8 cellular contexts compared by ENCODE assay signal in the genomic region with DNA sequence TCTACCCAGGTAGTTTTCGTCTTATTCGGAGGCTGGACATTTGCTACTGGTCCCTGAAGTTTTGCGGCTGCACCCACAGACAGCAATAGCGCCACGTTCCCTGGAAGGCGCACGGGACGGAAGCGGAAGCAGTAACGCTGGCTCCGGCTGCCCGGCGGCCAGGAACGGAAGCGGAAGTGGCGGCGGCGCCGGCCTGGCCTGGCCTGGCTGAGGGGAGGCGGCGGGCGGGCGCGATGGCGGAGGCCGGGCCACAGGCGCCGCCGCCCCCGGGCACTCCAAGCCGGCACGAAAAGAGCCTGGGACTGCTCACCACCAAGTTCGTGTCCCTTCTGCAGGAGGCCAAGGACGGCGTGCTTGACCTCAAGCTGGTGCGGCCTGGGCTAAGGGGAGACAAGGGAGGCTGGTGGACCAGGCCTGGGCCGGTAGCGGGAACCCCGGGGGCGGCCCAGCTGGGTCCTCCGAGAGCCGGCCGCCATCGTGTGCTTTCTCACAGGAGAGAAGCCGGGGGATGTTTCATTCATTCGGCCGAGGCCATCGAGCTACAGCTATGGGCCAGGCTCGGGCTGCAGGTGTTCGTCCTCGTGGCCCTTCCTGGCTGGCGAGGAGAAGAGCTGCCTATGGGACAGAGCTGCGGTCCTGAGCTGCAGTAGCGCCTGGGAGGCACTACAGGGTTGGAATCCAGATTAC. TPM values are rescaled to one million over a fixed set of nuclear protein-coding genes. Genes with fewer than 3 reads are reported as not detected.
A peak's percentile ranks its signal among the peaks of the same experiment; 100 is the strongest.
DNase-seq lines count a peak whose midpoint lies in the region; ATAC-seq and TF ChIP-seq lines count a peak whose summit lies in the region.

A gene with protein sequence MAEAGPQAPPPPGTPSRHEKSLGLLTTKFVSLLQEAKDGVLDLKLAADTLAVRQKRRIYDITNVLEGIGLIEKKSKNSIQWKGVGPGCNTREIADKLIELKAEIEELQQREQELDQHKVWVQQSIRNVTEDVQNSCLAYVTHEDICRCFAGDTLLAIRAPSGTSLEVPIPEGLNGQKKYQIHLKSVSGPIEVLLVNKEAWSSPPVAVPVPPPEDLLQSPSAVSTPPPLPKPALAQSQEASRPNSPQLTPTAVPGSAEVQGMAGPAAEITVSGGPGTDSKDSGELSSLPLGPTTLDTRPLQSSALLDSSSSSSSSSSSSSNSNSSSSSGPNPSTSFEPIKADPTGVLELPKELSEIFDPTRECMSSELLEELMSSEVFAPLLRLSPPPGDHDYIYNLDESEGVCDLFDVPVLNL (plus strand): TSS at position 161 of the 687 bp plus-strand sequence. CDS start 73 bp downstream, at position 234.

- peak within 1 kb of the TSS; percentile 79 for H3K9ac ChIP-seq in muscle layer of colon (ENCODE audit: low read length)

- H2AFZ ChIP-seq in PC-9, result peak within 1 kb of the TSS; percentile 80

- no peaks in the 10 kb centered on the region for H3K9me2 ChIP-seq in PC-9 (ENCODE audit: insufficient read depth)

- CTCF ChIA-PET in PC-9 (lab: Charles Lee), result interaction anchor here (0.6 to 0.7 kb wide), 4 partner anchors 9 to 310 kb away, joined by 3 to 4 read pairs (median 3); no protein-coding TSS in a partner anchor

- peaks cover 9% of the 10 kb centered on the region for H4K20me1 ChIP-seq in PC-9 (ENCODE audit: insufficient read depth)

- no peak for TF ChIP-seq CTCF in PC-9 (conservative IDR thresholded peaks at IDR 0.05)

- POLR2A ChIA-PET in PC-9 (lab: Charles Lee; ENCODE audit: unreplicated experiment), result no interaction called here

- TF ChIP-seq POLR2A in erythroblast (IDR thresholded peaks at IDR 0.05; ENCODE audit: low read length), result peak; percentile 88

- peaks cover 32% of the 10 kb centered on the region for H3K4me1 ChIP-seq in PC-9 (replicated peaks; ENCODE audit: insufficient read depth)
- H3K4me1 ChIP-seq in muscle layer of colon (ENCODE audit: insufficient read depth, low read length), result peaks cover 26% of the 10 kb centered on the region

- intact Hi-C loops in PC-9 (cut with micrococcal nuclease; ENCODE audit: unreplicated experiment), result loop anchor here (10.0 kb wide), 2 partner anchors 203 to 273 kb away; partner anchors contain the start of gene TPPP3

- H3K36me3 ChIP-seq in PC-9 (ENCODE audit: low read depth), result peaks cover 25% of the 10 kb centered on the region; the same call in 1 of the 2 replicates
- H3K36me3 ChIP-seq in muscle layer of colon (ENCODE audit: insufficient read depth, low read length), result peaks cover 36% of the 10 kb centered on the region

- H3K4me3 ChIP-seq in PC-9 (peak within 1 kb of the TSS; percentile 92), muscle layer of colon (ENCODE audit: low read depth in 1 of 2, low read length in 2 of 2) (peak within 1 kb of the TSS; percentile 47 to 91)

- H3K4me2 ChIP-seq in PC-9, result peak within 1 kb of the TSS; percentile 96

- DNase-seq in DMS 273 (lab: John Stamatoyannopoulos, UW; ENCODE audit: unreplicated experiment) (peak; percentile 98), HuH-7 (ENCODE audit: low spot score) (peak; percentile 90), PC-9 (peak; percentile 80 to 87), erythroblast (lab: John Stamatoyannopoulos, UW) (peak; percentile 94 to 95)
- peak; percentile 83 for DNase-seq in activated T-cell treated with anti-CD3 and anti-CD28 coated beads, Interleukin-2, amount 50 U/mL, for 1 hour
- DNase-seq in stimulated activated CD8-positive, alpha-beta memory T cell treated with anti-CD3 and anti-CD28 coated beads, Interleukin-7, amount 100 ng/mL, for 1 hour (ENCODE audit: low read depth in 2 of 2), result peak; percentile 69 to 75

- peak; percentile 84 for ATAC-seq in GM21423 (IDR thresholded peaks at IDR 0.05; ENCODE audit: unreplicated experiment)

- peaks cover 37% of the 10 kb centered on the region for H3F3A ChIP-seq in PC-9 (ENCODE audit: insufficient read depth, low read depth)

- H3K27me3 ChIP-seq in PC-9 (ENCODE audit: insufficient read depth, low read depth) (no peaks in the 10 kb centered on the region), muscle layer of colon (ENCODE audit: control insufficient read depth in 1 of 2, insufficient read depth in 2 of 2, low read length in 2 of 2) (no peaks in the 10 kb centered on the region)

- no peak within 1 kb of the TSS for H3K27ac ChIP-seq in PC-9
- peak within 1 kb of the TSS; percentile 80 for H3K27ac ChIP-seq in muscle layer of colon (ENCODE audit: low read depth, low read length)

- peaks cover 36% of the 10 kb centered on the region for H3K79me2 ChIP-seq in PC-9 (ENCODE audit: low read depth)

- BruUV-seq in PC-9 (replicated peaks; lab: Mats Ljungman, UMichigan), result no TSS peak

- H3K9me3 ChIP-seq in PC-9 (ENCODE audit: insufficient read depth, low read depth) (no peaks in the 10 kb centered on the region), muscle layer of colon (ENCODE audit: low read length) (no peaks in the 10 kb centered on the region)

RNA-seq across cellular contexts. Expression of the gene that starts here (rescaled TPM):
- 78.4 and 82.5 TPM in 2 replicates for total RNA-seq in PC-9 (2021)
